1 cellular context compared by ENCODE assay signal in genomic region chr10:10326119-10326518, GRCh38.
A peak's percentile ranks its signal among the peaks of the same experiment; 100 is the strongest.
TF ChIP-seq lines count a peak whose summit lies in the region.

No MANE protein-coding gene starts in this region.

TF ChIP-seq in HEK293, 187 proteins besides CTCF, POLR2A, EP300 and RAD21 (continued from another document):
- TF ChIP-seq KLF17 (tag by site-specific recombination; IDR thresholded peaks at IDR 0.05) (no peak), ZSCAN16 (tag by site-specific recombination; IDR thresholded peaks at IDR 0.05) (no peak), ZNF670 (tag by site-specific recombination; IDR thresholded peaks at IDR 0.05; ENCODE audit: low read depth) (no peak), ZBTB26 (tag by site-specific recombination; optimal IDR thresholded peaks at IDR 0.05) (no peak), ZNF501 (tag by site-specific recombination; IDR thresholded peaks at IDR 0.05) (no peak), AEBP2 (tag by site-specific recombination; IDR thresholded peaks at IDR 0.05; ENCODE audit: borderline replicate concordance) (no peak), ZNF701 (tag by site-specific recombination; IDR thresholded peaks at IDR 0.05) (no peak), ZBTB10 (tag by site-specific recombination; IDR thresholded peaks at IDR 0.05) (peak; percentile 27; the same call in 1 of the 2 replicates), PRDM10 (tag by site-specific recombination; IDR thresholded peaks at IDR 0.05) (no peak), ZNF76 (tag by site-specific recombination; IDR thresholded peaks at IDR 0.05; ENCODE audit: borderline replicate concordance, low read depth) (no peak), ZNF121 (tag by site-specific recombination; IDR thresholded peaks at IDR 0.05) (no peak), PRDM4 (tag by site-specific recombination; IDR thresholded peaks at IDR 0.05) (no peak)
